In genomic region chr4:15682340-15682725, GRCh38 we compare ENCODE assay signal across 8 cellular contexts. TPM values are rescaled to one million over a fixed set of nuclear protein-coding genes. Genes with fewer than 3 reads are reported as not detected.
DNase-seq lines count a peak whose midpoint lies in the region; TF ChIP-seq lines count a peak whose summit lies in the region.

No MANE protein-coding gene starts in this region.

- H3K9me3 ChIP-seq in mesodermal cell (ENCODE audit: control insufficient read depth, low read length) = no peaks in the 10 kb centered on the region

- H3K4me1 ChIP-seq in mesodermal cell (ENCODE audit: control insufficient read depth, insufficient read depth, low read length, poor library complexity, severe bottlenecking) = peaks cover 9% of the 10 kb centered on the region

- H3K4me3 Mint-ChIP-seq in MCF 10A (ENCODE audit: unreplicated experiment) = peak overlapping the region; percentile 97

- no peaks in the 10 kb centered on the region for H3K27me3 Mint-ChIP-seq in MCF 10A (ENCODE audit: insufficient read depth, unreplicated experiment)

- POLR2A ChIA-PET in MCF 10A (lab: Yijun Ruan, JAX) = interaction anchor here (0.7 to 11.9 kb wide), 12 partner anchors 9 to 714 kb away, joined by 3 to 410 read pairs (median 4); partner anchors contain the start of gene FBXL5

- H3K4me3 ChIP-seq in Jurkat, Clone E6-1 (ENCODE audit: low read length) = peak overlapping the region; percentile 84
- peak overlapping the region; percentile 91 for H3K4me3 ChIP-seq in mesodermal cell (ENCODE audit: extremely low read depth, insufficient read depth, low read length, poor library complexity, severe bottlenecking)

- WGBS in mesodermal cell (ENCODE audit: insufficient coverage in 2 of 2), 2 experiments = no CpG with 5 or more reads among the region's 2 CpGs

- H3K36me3 ChIP-seq in mesodermal cell (ENCODE audit: control insufficient read depth, insufficient read depth, low read length) = peaks cover 46% of the 10 kb centered on the region

- intact Hi-C loops in MCF 10A (cut with micrococcal nuclease) = no loop called here

- H3K27ac ChIP-seq in mesodermal cell (ENCODE audit: low read depth, low read length, severe bottlenecking) = peak overlapping the region; percentile 97

- DNase-seq in A172 (ENCODE audit: low spot score) (peak; percentile 7), MCF 10A (ENCODE audit: unreplicated experiment) (peak; percentile 37), medulla oblongata (ENCODE audit: extremely low spot score) (no peak), T-helper 9 cell (no peak), NCI-H1436 treated with DMSO at 0.1 percent for 48 hours (lab: John Stamatoyannopoulos, UW) (no peak), NCI-H1930 (lab: John Stamatoyannopoulos, UW) (no peak)
- no peak for DNase-seq in Jurkat, Clone E6-1 (ENCODE audit: low read depth, low spot score)

- peaks cover 36% of the 10 kb centered on the region for H3K4me1 Mint-ChIP-seq in MCF 10A (ENCODE audit: insufficient read depth, unreplicated experiment)

- CTCF ChIA-PET in MCF 10A (lab: Yijun Ruan, JAX) = interaction anchor here (0.6 to 2.0 kb wide), 8 partner anchors 21 to 477 kb away, joined by 3 to 6 read pairs (median 3); partner anchors contain the start of gene CC2D2A

- peaks cover 22% of the 10 kb centered on the region for H3K36me3 Mint-ChIP-seq in MCF 10A (ENCODE audit: insufficient read depth, unreplicated experiment)

- BruUV-seq in MCF 10A (replicated peaks; lab: Mats Ljungman, UMichigan) = no TSS peak

- TF ChIP-seq CTCF in MCF 10A (IDR thresholded peaks at IDR 0.05; ENCODE audit: unreplicated experiment) = no peak

- peak overlapping the region; percentile 98 for H3K27ac Mint-ChIP-seq in MCF 10A (ENCODE audit: low read depth, unreplicated experiment)

- no peaks in the 10 kb centered on the region for H3K9me3 Mint-ChIP-seq in MCF 10A (ENCODE audit: unreplicated experiment)

RNA-seq across cellular contexts. Expression of gene FAM200B, which starts 0.7 kb away (rescaled TPM):
- 68.7 and 75.9 TPM in 2 replicates for total RNA-seq in A172 (2014; rRNA removed; shearing (Covaris generic))
- polyA plus RNA-seq in Jurkat, Clone E6-1 (2012; ENCODE audit: insufficient read depth, insufficient read length) = 30.7 TPM
- total RNA-seq in MCF 10A (2022) = 33.6 and 46.5 TPM in 2 replicates
- 57.9 TPM for polyA plus RNA-seq in mesodermal cell (2013, experiment 1 of 2)
- polyA plus RNA-seq in mesodermal cell (2013, experiment 2 of 2) = 63.9 TPM

RNA-seq across cellular contexts. Expression of gene BST1, which starts 20.5 kb away (rescaled TPM):
- not detected in 2 replicates for total RNA-seq in A172 (2014; rRNA removed; shearing (Covaris generic))
- 6.9 TPM for polyA plus RNA-seq in Jurkat, Clone E6-1 (2012; ENCODE audit: insufficient read depth, insufficient read length)
- 0.93 and 1.1 TPM in 2 replicates for total RNA-seq in MCF 10A (2022)
- polyA plus RNA-seq in mesodermal cell (2013, experiment 1 of 2) = 4.0 TPM
- polyA plus RNA-seq in mesodermal cell (2013, experiment 2 of 2) = 3.1 TPM

RNA-seq across cellular contexts. Expression of gene FBXL5, which starts 27.2 kb away (rescaled TPM):
- total RNA-seq in A172 (2014; rRNA removed; shearing (Covaris generic)) = 80.7 and 89.3 TPM in 2 replicates
- polyA plus RNA-seq in Jurkat, Clone E6-1 (2012; ENCODE audit: insufficient read depth, insufficient read length) = 33.2 TPM
- 68.0 and 96.8 TPM in 2 replicates for total RNA-seq in MCF 10A (2022)
- 81.9 TPM for polyA plus RNA-seq in mesodermal cell (2013, experiment 1 of 2)
- 78.0 TPM for polyA plus RNA-seq in mesodermal cell (2013, experiment 2 of 2)

Comparison
In these comparisons a context has a peak if more than half of its experiments do, and no peak if none do; other contexts are left out.
1. DNase-seq: peak in A172 (single experiment) and MCF 10A (single experiment); none in Jurkat, Clone E6-1 (single experiment), medulla oblongata (single experiment), T-helper 9 cell (single experiment), NCI-H1436 treated with DMSO at 0.1 percent for 48 hours (single experiment) and NCI-H1930 (0 of 2).